In genomic region chr11:68031136-68031459, GRCh38 we compare ENCODE assay signal across 8 cellular contexts. TPM values are rescaled to one million over a fixed set of nuclear protein-coding genes. Genes with fewer than 3 reads are reported as not detected.
DNase-seq lines count a peak whose midpoint lies in the region; ATAC-seq and TF ChIP-seq lines count a peak whose summit lies in the region.

No MANE protein-coding gene starts in this region.

- no peaks in the 10 kb centered on the region for H3K9me3 ChIP-seq in Loucy (ENCODE audit: insufficient read depth, low read depth, low read length)
- no peaks in the 10 kb centered on the region for H3K9me3 ChIP-seq in mucosa of descending colon

- TF ChIP-seq CTCF in Loucy (conservative IDR thresholded peaks at IDR 0.05; ENCODE audit: low read length) (no peak), mucosa of descending colon (IDR thresholded peaks at IDR 0.05) (no peak)

- peaks cover 28% of the 10 kb centered on the region for H3K4me1 ChIP-seq in Loucy (ENCODE audit: insufficient read depth, low read length, poor library complexity, severe bottlenecking)
- peaks cover 19% of the 10 kb centered on the region for H3K4me1 ChIP-seq in mucosa of descending colon (ENCODE audit: low read depth)

- intact Hi-C loops in mucosa of descending colon (cut with DNase I, micrococcal nuclease), result no loop called here

- ATAC-seq in mucosa of descending colon (peak; percentile 30), GM18870 (IDR thresholded peaks at IDR 0.05; ENCODE audit: unreplicated experiment) (no peak)

- H4K20me1 ChIP-seq in Loucy (ENCODE audit: insufficient read depth, low read length, poor library complexity, severe bottlenecking), result peaks cover 8% of the 10 kb centered on the region

- no peaks in the 10 kb centered on the region for H3F3A ChIP-seq in Loucy (ENCODE audit: low read depth)

- peaks cover 4% of the 10 kb centered on the region; the same call in 1 of the 2 replicates for H3K36me3 ChIP-seq in Loucy (ENCODE audit: insufficient read depth, low read length)
- no peaks in the 10 kb centered on the region for H3K36me3 ChIP-seq in mucosa of descending colon (ENCODE audit: low read depth)

- peak overlapping the region; percentile 99 for H3K9ac ChIP-seq in Loucy (ENCODE audit: low read depth, low read length, poor library complexity, severe bottlenecking)

- H2AFZ ChIP-seq in Loucy (ENCODE audit: low read length), result peak overlapping the region; percentile 90

- H3K9me2 ChIP-seq in Loucy (replicated peaks; ENCODE audit: low read depth, low read length), result no peaks in the 10 kb centered on the region

- H3K4me2 ChIP-seq in Loucy (ENCODE audit: low read depth, low read length, poor library complexity, severe bottlenecking), result peak overlapping the region; percentile 91

- no peaks in the 10 kb centered on the region for H3K27me3 ChIP-seq in Loucy (ENCODE audit: insufficient read depth, low read length, poor library complexity, severe bottlenecking)

- H3K4me3 ChIP-seq in Loucy (ENCODE audit: low read length, poor library complexity, severe bottlenecking) (peak overlapping the region; percentile 100), mucosa of descending colon (peak overlapping the region; percentile 44)

- peak overlapping the region; percentile 81 for H3K27ac ChIP-seq in cingulate gyrus (ENCODE audit: low read depth, low read length)

- DNase-seq in AG20443 (ENCODE audit: low spot score), result peak; percentile 54
- no peak for DNase-seq in mucosa of descending colon
- no peak for DNase-seq in NCI-H1436 (lab: John Stamatoyannopoulos, UW)
- no peak for DNase-seq in stimulated activated CD4-positive, alpha-beta T cell treated with anti-CD3 and anti-CD28 coated beads, Interleukin-2, amount 100 ng/mL, for 24 hours
- DNase-seq in NCI-H69 (lab: John Stamatoyannopoulos, UW), result no peak

- H3K79me2 ChIP-seq in Loucy (ENCODE audit: insufficient read depth, low read length), result peaks cover 43% of the 10 kb centered on the region

RNA-seq across cellular contexts. Expression of gene NDUFS8, which starts 0.6 kb away (rescaled TPM):
- total RNA-seq in mucosa of descending colon, result 100 to 1,000 TPM; 148 to 165 (median 162) TPM

RNA-seq across cellular contexts. Expression of gene TCIRG1, which starts 7.7 kb away (rescaled TPM):
- 100 to 1,000 TPM; 155 to 189 (median 166) TPM for total RNA-seq in mucosa of descending colon

RNA-seq across cellular contexts. Expression of gene ALDH3B1, which starts 21.0 kb away (rescaled TPM):
- total RNA-seq in mucosa of descending colon, result 10 to 100 TPM in 2 of 3 donors, 1 to 10 TPM in 1; 8.6 to 18.9 (median 11.5) TPM

RNA-seq across cellular contexts. Expression of gene UNC93B1, which starts 27.2 kb away (rescaled TPM):
- 10 to 100 TPM; 30.1 to 47.5 (median 46.8) TPM for total RNA-seq in mucosa of descending colon
